Comparison of ENCODE assay signal across 12 cellular contexts in the genomic region with DNA sequence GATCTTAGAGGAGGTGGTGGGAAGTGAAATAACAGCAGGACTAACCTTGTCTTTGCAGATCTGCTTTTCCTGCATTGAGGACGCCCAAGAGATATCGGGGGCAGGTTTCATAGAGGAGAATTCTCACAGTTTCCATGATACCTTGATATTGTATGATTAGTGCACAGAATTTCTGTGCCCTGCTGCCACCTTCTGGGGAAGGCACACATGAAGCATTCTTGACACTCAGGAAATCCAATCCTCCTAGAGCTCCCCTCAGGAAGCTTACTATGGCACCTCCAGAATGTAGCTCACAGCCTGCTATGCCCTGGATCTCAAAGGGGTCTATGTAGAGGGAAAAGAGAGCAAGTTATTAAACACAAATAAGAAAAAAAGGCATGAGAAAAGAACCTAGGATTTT. TPM values are rescaled to one million over a fixed set of nuclear protein-coding genes. Genes with fewer than 3 reads are reported as not detected.
DNase-seq lines count a peak whose midpoint lies in the region; TF ChIP-seq lines count a peak whose summit lies in the region.
"Had no signal": no experiment of that assay in that cellular context is flagged by ENCODE, and none has a peak within 500 bp of the region (broad histone marks: within the 10 kb centered on the region; RNA-seq: fewer than 3 reads in every experiment).

No MANE protein-coding gene starts in this region.

- DNase-seq in DMS 273 (lab: John Stamatoyannopoulos, UW; ENCODE audit: unreplicated experiment) (peak; percentile 16), DMS 273 treated with DMSO at 0.1 percent for 48 hours (lab: John Stamatoyannopoulos, UW) (no peak), H7 (peak; percentile 38), SK-MEL-5 (ENCODE audit: low read depth, low spot score) (peak; percentile 37), kidney epithelial cell (ENCODE audit: low read depth) (no peak), nephron progenitor cell (no peak), SHP77 treated with DMSO at 0.1 percent for 48 hours (lab: John Stamatoyannopoulos, UW) (no peak)
- no peak for DNase-seq in stimulated activated naive CD4-positive, alpha-beta T cell treated with Interleukin-2 at 50 U/mL for 16 hours (lab: John Stamatoyannopoulos, UW)
- DNase-seq: IMR-90, SW 1271 had no signal

- H3K27ac Mint-ChIP-seq in nephron progenitor cell: no peak overlapping the region
- H3K27ac Mint-ChIP-seq: activated naive CD4-positive, alpha-beta T cell treated with anti-CD3 and anti-CD28 coated beads, Interleukin-2, amount 50 U/mL, for 24 hours had no signal

- in situ Hi-C loops in SK-MEL-5 (cut with HindIII; ENCODE audit: low pct_unique_long_range_greater_than_20kb, low sequenced_read_pairs): no loop called here

- TF ChIP-seq CTCF in kidney epithelial cell (IDR thresholded peaks at IDR 0.05; ENCODE audit: insufficient read depth, low read length, poor library complexity, severe bottlenecking) (peak; percentile 29), nephron progenitor cell (IDR thresholded peaks at IDR 0.05) (no peak)

- H3K36me3 ChIP-seq in H7 (replicated peaks; ENCODE audit: control insufficient read depth, insufficient read depth, low read length) (no peaks in the 10 kb centered on the region), kidney epithelial cell (ENCODE audit: control insufficient read depth, insufficient read depth, low read length) (no peaks in the 10 kb centered on the region)

- peaks cover 8% of the 10 kb centered on the region for H3K27me3 Mint-ChIP-seq in nephron progenitor cell (ENCODE audit: low read depth, poor library complexity)

- H3K36me3 Mint-ChIP-seq in nephron progenitor cell (ENCODE audit: low read depth): no peaks in the 10 kb centered on the region
- H3K36me3 Mint-ChIP-seq: activated naive CD4-positive, alpha-beta T cell treated with anti-CD3 and anti-CD28 coated beads, Interleukin-2, amount 50 U/mL, for 24 hours had no signal

- no peaks in the 10 kb centered on the region for H3K4me1 Mint-ChIP-seq in nephron progenitor cell

- H3K4me3 Mint-ChIP-seq in nephron progenitor cell: no peak overlapping the region
- H3K4me3 Mint-ChIP-seq: activated naive CD4-positive, alpha-beta T cell treated with anti-CD3 and anti-CD28 coated beads, Interleukin-2, amount 50 U/mL, for 24 hours had no signal

- no peak overlapping the region for H3K4me3 ChIP-seq in H7 (ENCODE audit: insufficient read depth, low read depth, low read length)
- no peak overlapping the region for H3K4me3 ChIP-seq in kidney epithelial cell (ENCODE audit: low read depth, low read length)

- H3K27me3 ChIP-seq in H7 (ENCODE audit: control insufficient read depth, insufficient read depth, low read length) (no peaks in the 10 kb centered on the region), kidney epithelial cell (ENCODE audit: control insufficient read depth, insufficient read depth, low read length) (no peaks in the 10 kb centered on the region)

- no peaks in the 10 kb centered on the region for H3K9me3 Mint-ChIP-seq in nephron progenitor cell
- H3K9me3 Mint-ChIP-seq: activated naive CD4-positive, alpha-beta T cell treated with anti-CD3 and anti-CD28 coated beads, Interleukin-2, amount 50 U/mL, for 24 hours had no signal

RNA-seq across cellular contexts. Expression of a gene that starts 1.5 kb away (rescaled TPM):
- total RNA-seq in H7 (2014; rRNA removed; shearing (Covaris generic)): not detected in 2 replicates
- total RNA-seq in SK-MEL-5 (2014; rRNA removed; shearing (Covaris generic)): not detected in 2 replicates
- polyA plus RNA-seq in SK-MEL-5 (2015; cell fraction: cytosol; rRNA removed): not detected in 2 replicates
- polyA plus RNA-seq in SK-MEL-5 (2015; cell fraction: nucleus; rRNA removed): not detected in 2 replicates
- total RNA-seq in kidney epithelial cell: not detected in 2 replicates
- total RNA-seq: A172, IMR-90 had no signal
- polyA plus RNA-seq: IMR-90 had no signal

RNA-seq across cellular contexts. Expression of a gene that starts 23.9 kb away (rescaled TPM):
- not detected in 2 replicates for total RNA-seq in H7 (2014; rRNA removed; shearing (Covaris generic))
- not detected in 2 replicates for total RNA-seq in SK-MEL-5 (2014; rRNA removed; shearing (Covaris generic))
- not detected in 2 replicates for polyA plus RNA-seq in SK-MEL-5 (2015; cell fraction: cytosol; rRNA removed)
- polyA plus RNA-seq in SK-MEL-5 (2015; cell fraction: nucleus; rRNA removed): not detected in 2 replicates
- not detected in 2 replicates for total RNA-seq in kidney epithelial cell
- total RNA-seq: A172, IMR-90 had no signal
- polyA plus RNA-seq: IMR-90 had no signal

RNA-seq across cellular contexts. Expression of a gene that starts 40.1 kb away (rescaled TPM):
- total RNA-seq in H7 (2014; rRNA removed; shearing (Covaris generic)): not detected in 2 replicates
- not detected in 2 replicates for total RNA-seq in SK-MEL-5 (2014; rRNA removed; shearing (Covaris generic))
- not detected in 2 replicates for polyA plus RNA-seq in SK-MEL-5 (2015; cell fraction: cytosol; rRNA removed)
- polyA plus RNA-seq in SK-MEL-5 (2015; cell fraction: nucleus; rRNA removed): not detected in 2 replicates
- not detected in 2 replicates for total RNA-seq in kidney epithelial cell
- total RNA-seq: A172, IMR-90 had no signal
- polyA plus RNA-seq: IMR-90 had no signal

Comparison
In these comparisons a context has a peak if more than half of its experiments do, and no peak if none do; other contexts are left out.
1. DNase-seq: peak in DMS 273 (single experiment), H7 (single experiment) and SK-MEL-5 (single experiment); none in DMS 273 treated with DMSO at 0.1 percent for 48 hours (single experiment), kidney epithelial cell (single experiment), nephron progenitor cell (single experiment), SHP77 treated with DMSO at 0.1 percent for 48 hours (single experiment) and stimulated activated naive CD4-positive, alpha-beta T cell treated with Interleukin-2 at 50 U/mL for 16 hours (single experiment).